Comparison of ENCODE assay signal across 8 cellular contexts in genomic region chr9:127611796-127612790, GRCh38. TPM values are rescaled to one million over a fixed set of nuclear protein-coding genes. Genes with fewer than 3 reads are reported as not detected.
DNase-seq lines count a peak whose midpoint lies in the region; ATAC-seq, FAIRE-seq and TF ChIP-seq lines count a peak whose summit lies in the region.

Gene STXBP1, plus strand, starts transcription at chr9:127612277. Its CDS starts 127 bp downstream, at chr9:127612404.

- H3K79me2 ChIP-seq in HepG2 (ENCODE audit: insufficient read depth, low read length): no peaks in the 10 kb centered on the region

- CTCF ChIA-PET in HepG2 (lab: Yijun Ruan, JAX; ENCODE audit: low intra/inter-chr PET ratio, low total read pairs): no interaction called here

- H3K27me3 Mint-ChIP-seq in dendritic cell treated with granulocyte-macrophage colony-stimulating factor and Interleukin-4, amounts not matched to agents 40 ng/mL and 50 ng/mL, for 4 days: peaks cover 47% of the 10 kb centered on the region

- TF ChIP-seq POLR2A in HepG2 (IDR thresholded peaks at IDR 0.05; ENCODE audit: insufficient read depth in 1 of 2, low read depth in 2 of 2, low read length in 2 of 2): peak in 1 of 2 experiments; percentile 77; a peak in 2 of 4 replicates

- peak within 1 kb of the TSS; percentile 92 for H3K4me3 ChIP-seq in AG09309 (ENCODE audit: control insufficient read depth, low read depth, low read length)
- peak within 1 kb of the TSS; percentile 73 to 84 (median 76) for H3K4me3 ChIP-seq in HepG2 (replicated peaks in 1 of 3; ENCODE audit: insufficient read depth in 1 of 3, low read depth in 2 of 3, low read length in 3 of 3)

- no peaks in the 10 kb centered on the region for H3K9me3 Mint-ChIP-seq in dendritic cell treated with granulocyte-macrophage colony-stimulating factor and Interleukin-4, amounts not matched to agents 40 ng/mL and 50 ng/mL, for 4 days

- peak within 1 kb of the TSS; percentile 80 for H3K4me3 Mint-ChIP-seq in dendritic cell treated with granulocyte-macrophage colony-stimulating factor and Interleukin-4, amounts not matched to agents 40 ng/mL and 50 ng/mL, for 4 days

- H3K4me1 Mint-ChIP-seq in dendritic cell treated with granulocyte-macrophage colony-stimulating factor and Interleukin-4, amounts not matched to agents 40 ng/mL and 50 ng/mL, for 4 days (ENCODE audit: low read depth): peaks cover 46% of the 10 kb centered on the region

- peaks cover 0 to 13% of the 10 kb centered on the region in 2 experiments; a peak in 3 of 5 replicates for H3K27me3 ChIP-seq in HepG2 (ENCODE audit: control insufficient read depth in 1 of 2, insufficient read depth in 2 of 2, low read length in 2 of 2)

- FAIRE-seq in HepG2 (lab: Jason Lieb, UNC): no peak

- POLR2A ChIA-PET in HepG2 (lab: Yijun Ruan, JAX): interaction anchor here (1.2 kb wide), 1 partner anchor 122 kb away, joined by 5 read pairs; the partner anchor contains the start of gene TOR2A

- TF ChIP-seq EP300 in HepG2 (IDR thresholded peaks at IDR 0.05; ENCODE audit: low read depth in 2 of 2, low read length in 2 of 2) (no peak), HepG2 (CRISPR knock-in tag; IDR thresholded peaks at IDR 0.05; ENCODE audit: borderline replicate concordance) (no peak)

- intact Hi-C loops in dendritic cell treated with granulocyte-macrophage colony-stimulating factor and Interleukin-4, amounts not matched to agents 40 ng/mL and 50 ng/mL, for 4 days (cut with micrococcal nuclease): no loop called here
- intact Hi-C loops in HepG2 (cut with micrococcal nuclease; ENCODE audit: unreplicated experiment): no loop called here

- H3K9me3 ChIP-seq in HepG2 (ENCODE audit: low read length): no peaks in the 10 kb centered on the region

- no peaks in the 10 kb centered on the region for H3K36me3 ChIP-seq in HepG2 (replicated peaks in 1 of 2; ENCODE audit: control insufficient read depth in 1 of 2, insufficient read depth in 2 of 2, low read length in 2 of 2)

- BruUV-seq in HepG2 (replicated peaks; lab: Mats Ljungman, UMichigan): no TSS peak

- peak within 1 kb of the TSS; percentile 76 for H3K27ac Mint-ChIP-seq in dendritic cell treated with granulocyte-macrophage colony-stimulating factor and Interleukin-4, amounts not matched to agents 40 ng/mL and 50 ng/mL, for 4 days

- in situ Hi-C loops in HepG2 (cut with HindIII; ENCODE audit: extremely low pct_ligation_motif_present, low pct_unique_long_range_greater_than_20kb): no loop called here

- H3K4me2 ChIP-seq in HepG2 (ENCODE audit: low read depth, low read length): peak within 1 kb of the TSS; percentile 87

- WGBS in HepG2 (ENCODE audit: low lambda C conversion rate): under 1% methylated on average over 25 of the region's 107 CpGs

- peak within 1 kb of the TSS; percentile 64 for H3K9ac ChIP-seq in HepG2 (ENCODE audit: insufficient read depth, low read depth, low read length)

- no peak within 1 kb of the TSS for H3K27ac ChIP-seq in HepG2 (ENCODE audit: extremely low read length, insufficient read depth, low read length)

- ATAC-seq in GM19025 (IDR thresholded peaks at IDR 0.05; ENCODE audit: low read depth, unreplicated experiment): peak; percentile 95
- peak; percentile 86 for ATAC-seq in HG03354 (IDR thresholded peaks at IDR 0.05; ENCODE audit: poor library complexity, severe bottlenecking, unreplicated experiment)
- ATAC-seq in HepG2: peak; percentile 67

- no peaks in the 10 kb centered on the region for H3K36me3 Mint-ChIP-seq in dendritic cell treated with granulocyte-macrophage colony-stimulating factor and Interleukin-4, amounts not matched to agents 40 ng/mL and 50 ng/mL, for 4 days (ENCODE audit: low read depth)

- no peaks in the 10 kb centered on the region for H4K20me1 ChIP-seq in HepG2 (ENCODE audit: insufficient read depth, low read length)

- no peak for DNase-seq in AG09309 (ENCODE audit: low read depth)
- DNase-seq in NCI-H526 treated with DMSO at 0.1 percent for 48 hours (lab: John Stamatoyannopoulos, UW): peak; percentile 68
- peak; percentile 83 for DNase-seq in activated CD4-positive, alpha-beta T cell treated with anti-CD3 and anti-CD28 coated beads, Interleukin-2, amount 50 U/mL, for 1 hour
- peak; percentile 55 for DNase-seq in HepG2 (ENCODE audit: low spot score)
- peak; percentile 82 to 84 for DNase-seq in stimulated activated CD4-positive, alpha-beta T cell treated with anti-CD3 and anti-CD28 coated beads, Interleukin-2, amount 100 ng/mL, for 48 hours

- H2AFZ ChIP-seq in HepG2 (ENCODE audit: low read length): peak within 1 kb of the TSS; percentile 91

- peak; percentile 43 for TF ChIP-seq RAD21 in HepG2 (CRISPR knock-in tag; IDR thresholded peaks at IDR 0.05)

- H3K4me1 ChIP-seq in HepG2 (ENCODE audit: insufficient read depth, low read length): peaks cover 41% of the 10 kb centered on the region

- TF ChIP-seq CTCF in AG09309 (IDR thresholded peaks at IDR 0.05; ENCODE audit: control insufficient read depth, insufficient read depth, low read depth, low read length, missing control alignments) (peak; percentile 11), HepG2 (CRISPR knock-in tag; IDR thresholded peaks at IDR 0.05) (peak; percentile 12; the same call in 1 of the 2 replicates)

TF ChIP-seq in HepG2, 621 proteins besides CTCF, POLR2A, EP300 and RAD21 (continues in another document):
- no peak for TF ChIP-seq ZFP90 (CRISPR knock-in tag; IDR thresholded peaks at IDR 0.05; ENCODE audit: borderline replicate concordance)
- peak; percentile 61; the same call in 1 of the 2 replicates for TF ChIP-seq TAF1 (CRISPR knock-in tag; IDR thresholded peaks at IDR 0.05)
- TF ChIP-seq MAZ (IDR thresholded peaks at IDR 0.05; ENCODE audit: borderline replicate concordance, low read depth, low read length): no peak
- TF ChIP-seq MAZ (CRISPR knock-in tag; IDR thresholded peaks at IDR 0.05; ENCODE audit: low read depth): peak; percentile 52; the same call in 1 of the 2 replicates
- peak; percentile 56; the same call in 1 of the 2 replicates for TF ChIP-seq NFYB (CRISPR knock-in tag; IDR thresholded peaks at IDR 0.05)
- TF ChIP-seq GATAD2A (CRISPR knock-in tag; IDR thresholded peaks at IDR 0.05): 0 out of 2 replicates have a peak, but pooled peaks have one; percentile 6
- TF ChIP-seq NCOA2 (CRISPR knock-in tag; IDR thresholded peaks at IDR 0.05): no peak
- TF ChIP-seq, protein P1, sequence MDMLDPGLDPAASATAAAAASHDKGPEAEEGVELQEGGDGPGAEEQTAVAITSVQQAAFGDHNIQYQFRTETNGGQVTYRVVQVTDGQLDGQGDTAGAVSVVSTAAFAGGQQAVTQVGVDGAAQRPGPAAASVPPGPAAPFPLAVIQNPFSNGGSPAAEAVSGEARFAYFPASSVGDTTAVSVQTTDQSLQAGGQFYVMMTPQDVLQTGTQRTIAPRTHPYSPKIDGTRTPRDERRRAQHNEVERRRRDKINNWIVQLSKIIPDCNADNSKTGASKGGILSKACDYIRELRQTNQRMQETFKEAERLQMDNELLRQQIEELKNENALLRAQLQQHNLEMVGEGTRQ (IDR thresholded peaks at IDR 0.05; ENCODE audit: low read depth, low read length): no peak
- TF ChIP-seq, protein P1 (CRISPR knock-in tag; IDR thresholded peaks at IDR 0.05; ENCODE audit: borderline replicate concordance): no peak
- TF ChIP-seq ZMYM4 (CRISPR knock-in tag; IDR thresholded peaks at IDR 0.05): peak; percentile 7; the same call in 1 of the 2 replicates
- peak; percentile 64 for TF ChIP-seq ERF (CRISPR knock-in tag; IDR thresholded peaks at IDR 0.05)
- peak; percentile 60; the same call in 1 of the 2 replicates for TF ChIP-seq RBFOX2 (IDR thresholded peaks at IDR 0.05; ENCODE audit: low read depth, low read length)

RNA-seq across cellular contexts. Expression of gene STXBP1, which starts in this region (rescaled TPM):
- total RNA-seq in HepG2 (2016; rRNA removed; fragmentation: Illumina TruSeq; extraction: Trizol): 2.9 and 4.4 TPM in 2 replicates
- total RNA-seq in HepG2 (2016; cell fraction: cytosol; rRNA removed; fragmentation: Illumina TruSeq; extraction: Trizol; ENCODE audit: low read depth): 2.6 and 3.0 TPM in 2 replicates
- 2.7 and 5.6 TPM in 2 replicates for total RNA-seq in HepG2 (2016; cell fraction: insoluble cytoplasmic fraction; rRNA removed; fragmentation: Illumina TruSeq; extraction: Trizol)
- total RNA-seq in HepG2 (2016; cell fraction: membrane; rRNA removed; fragmentation: Illumina TruSeq; extraction: Trizol): 3.8 and 5.2 TPM in 2 replicates
- 2.6 and 3.7 TPM in 2 replicates for total RNA-seq in HepG2 (2016; cell fraction: nucleus; rRNA removed; fragmentation: Illumina TruSeq; extraction: Trizol)
- 2.9 and 4.1 TPM in 2 replicates for polyA plus RNA-seq in HepG2 (2011; rRNA removed)
- 2.4 and 5.1 TPM in 2 replicates for polyA plus RNA-seq in HepG2 (2011; cell fraction: cytosol; rRNA removed)
- 6.7 and 8.1 TPM in 2 replicates for polyA plus RNA-seq in HepG2 (2011; cell fraction: nucleus; rRNA removed)
- polyA plus RNA-seq in HepG2 (2012): 5.9 and 8.8 TPM in 2 replicates
- polyA plus RNA-seq in HepG2 (2016; cell fraction: cytosol; fragmentation: Illumina TruSeq; extraction: Trizol; ENCODE audit: low read depth): 5.5 and 6.6 TPM in 2 replicates
- polyA plus RNA-seq in HepG2 (2016; cell fraction: insoluble cytoplasmic fraction; fragmentation: Illumina TruSeq; extraction: Trizol; ENCODE audit: low read depth): 5.6 and 8.0 TPM in 2 replicates
- 6.0 and 6.1 TPM in 2 replicates for polyA plus RNA-seq in HepG2 (2016; cell fraction: membrane; fragmentation: Illumina TruSeq; extraction: Trizol; ENCODE audit: low read depth)
- polyA plus RNA-seq in HepG2 (2016; cell fraction: nucleus; fragmentation: Illumina TruSeq; extraction: Trizol; ENCODE audit: insufficient read depth, low read depth): 8.0 and 9.7 TPM in 2 replicates
- polyA minus RNA-seq in HepG2 (2011; rRNA and poly(A)+ RNA removed; ENCODE audit: low replicate concordance): 3.4 and 23.2 TPM in 2 replicates
- polyA minus RNA-seq in HepG2 (2011; cell fraction: cytosol; rRNA and poly(A)+ RNA removed): 4.3 and 8.2 TPM in 2 replicates
- 3.6 and 7.6 TPM in 2 replicates for polyA minus RNA-seq in HepG2 (2011; cell fraction: nucleus; rRNA and poly(A)+ RNA removed)
